1 cellular context compared by ENCODE assay signal in the genomic region with DNA sequence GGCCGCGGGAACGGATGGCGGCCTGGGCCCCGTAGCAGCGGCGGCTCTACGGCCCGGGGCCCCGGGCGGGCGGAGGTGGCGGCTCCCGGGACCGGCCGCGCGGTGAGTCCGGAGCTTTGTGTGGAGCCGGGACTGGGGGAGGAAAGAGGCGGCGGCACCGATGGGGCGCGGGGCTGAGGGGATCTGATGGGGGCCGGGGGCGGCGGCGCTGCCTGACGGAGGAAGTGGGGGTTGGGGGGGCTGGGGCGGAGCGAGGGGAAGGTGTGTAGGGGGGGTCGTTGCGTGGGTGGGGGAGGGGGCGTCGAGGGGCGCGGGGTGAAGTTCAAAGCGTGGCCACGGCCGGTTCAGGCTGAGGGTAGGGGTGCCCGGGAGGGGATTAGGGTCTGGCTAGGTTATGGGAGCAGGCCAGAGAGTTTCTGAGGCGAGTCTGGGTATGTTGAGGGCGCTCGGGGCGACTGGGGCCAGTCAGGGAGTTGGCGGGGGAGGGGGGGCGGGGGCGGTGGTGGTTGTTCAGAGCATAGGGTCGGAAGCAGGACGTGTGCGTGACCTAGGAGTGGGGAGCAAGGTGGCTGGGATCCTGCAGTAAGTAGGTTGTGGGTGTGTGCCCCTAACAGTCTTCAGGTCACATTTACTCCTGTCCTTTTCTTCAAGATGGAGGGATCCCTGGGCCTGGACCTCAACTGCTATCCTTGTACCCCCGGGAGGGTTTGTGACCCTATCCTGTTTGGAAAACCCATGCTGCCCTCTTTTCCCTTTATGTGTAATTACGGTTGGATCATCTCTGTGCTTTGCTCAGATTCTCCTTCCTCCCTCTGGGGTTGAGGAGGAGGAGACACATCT.
TF ChIP-seq lines count a peak whose summit lies in the region.

No MANE protein-coding gene starts in this region.

TF ChIP-seq in K562, 482 proteins besides CTCF, POLR2A, EP300 and RAD21 (continued from another document):
- TF ChIP-seq, protein P1, sequence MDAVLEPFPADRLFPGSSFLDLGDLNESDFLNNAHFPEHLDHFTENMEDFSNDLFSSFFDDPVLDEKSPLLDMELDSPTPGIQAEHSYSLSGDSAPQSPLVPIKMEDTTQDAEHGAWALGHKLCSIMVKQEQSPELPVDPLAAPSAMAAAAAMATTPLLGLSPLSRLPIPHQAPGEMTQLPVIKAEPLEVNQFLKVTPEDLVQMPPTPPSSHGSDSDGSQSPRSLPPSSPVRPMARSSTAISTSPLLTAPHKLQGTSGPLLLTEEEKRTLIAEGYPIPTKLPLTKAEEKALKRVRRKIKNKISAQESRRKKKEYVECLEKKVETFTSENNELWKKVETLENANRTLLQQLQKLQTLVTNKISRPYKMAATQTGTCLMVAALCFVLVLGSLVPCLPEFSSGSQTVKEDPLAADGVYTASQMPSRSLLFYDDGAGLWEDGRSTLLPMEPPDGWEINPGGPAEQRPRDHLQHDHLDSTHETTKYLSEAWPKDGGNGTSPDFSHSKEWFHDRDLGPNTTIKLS (IDR thresholded peaks at IDR 0.05; ENCODE audit: borderline replicate concordance, low read depth), result no peak
- TF ChIP-seq, protein P2, sequence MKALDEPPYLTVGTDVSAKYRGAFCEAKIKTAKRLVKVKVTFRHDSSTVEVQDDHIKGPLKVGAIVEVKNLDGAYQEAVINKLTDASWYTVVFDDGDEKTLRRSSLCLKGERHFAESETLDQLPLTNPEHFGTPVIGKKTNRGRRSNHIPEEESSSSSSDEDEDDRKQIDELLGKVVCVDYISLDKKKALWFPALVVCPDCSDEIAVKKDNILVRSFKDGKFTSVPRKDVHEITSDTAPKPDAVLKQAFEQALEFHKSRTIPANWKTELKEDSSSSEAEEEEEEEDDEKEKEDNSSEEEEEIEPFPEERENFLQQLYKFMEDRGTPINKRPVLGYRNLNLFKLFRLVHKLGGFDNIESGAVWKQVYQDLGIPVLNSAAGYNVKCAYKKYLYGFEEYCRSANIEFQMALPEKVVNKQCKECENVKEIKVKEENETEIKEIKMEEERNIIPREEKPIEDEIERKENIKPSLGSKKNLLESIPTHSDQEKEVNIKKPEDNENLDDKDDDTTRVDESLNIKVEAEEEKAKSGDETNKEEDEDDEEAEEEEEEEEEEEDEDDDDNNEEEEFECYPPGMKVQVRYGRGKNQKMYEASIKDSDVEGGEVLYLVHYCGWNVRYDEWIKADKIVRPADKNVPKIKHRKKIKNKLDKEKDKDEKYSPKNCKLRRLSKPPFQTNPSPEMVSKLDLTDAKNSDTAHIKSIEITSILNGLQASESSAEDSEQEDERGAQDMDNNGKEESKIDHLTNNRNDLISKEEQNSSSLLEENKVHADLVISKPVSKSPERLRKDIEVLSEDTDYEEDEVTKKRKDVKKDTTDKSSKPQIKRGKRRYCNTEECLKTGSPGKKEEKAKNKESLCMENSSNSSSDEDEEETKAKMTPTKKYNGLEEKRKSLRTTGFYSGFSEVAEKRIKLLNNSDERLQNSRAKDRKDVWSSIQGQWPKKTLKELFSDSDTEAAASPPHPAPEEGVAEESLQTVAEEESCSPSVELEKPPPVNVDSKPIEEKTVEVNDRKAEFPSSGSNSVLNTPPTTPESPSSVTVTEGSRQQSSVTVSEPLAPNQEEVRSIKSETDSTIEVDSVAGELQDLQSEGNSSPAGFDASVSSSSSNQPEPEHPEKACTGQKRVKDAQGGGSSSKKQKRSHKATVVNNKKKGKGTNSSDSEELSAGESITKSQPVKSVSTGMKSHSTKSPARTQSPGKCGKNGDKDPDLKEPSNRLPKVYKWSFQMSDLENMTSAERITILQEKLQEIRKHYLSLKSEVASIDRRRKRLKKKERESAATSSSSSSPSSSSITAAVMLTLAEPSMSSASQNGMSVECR (CRISPR knock-in tag; IDR thresholded peaks at IDR 0.05), result peak; percentile 64; the same call in 1 of the 2 replicates
- TF ChIP-seq RBBP5 (IDR thresholded peaks at IDR 0.05; ENCODE audit: borderline replicate concordance, insufficient read depth, low read length, poor library complexity, severe bottlenecking), result peak; percentile 2
- no peak for TF ChIP-seq PML (IDR thresholded peaks at IDR 0.05; ENCODE audit: low read length)
- TF ChIP-seq, protein P3, sequence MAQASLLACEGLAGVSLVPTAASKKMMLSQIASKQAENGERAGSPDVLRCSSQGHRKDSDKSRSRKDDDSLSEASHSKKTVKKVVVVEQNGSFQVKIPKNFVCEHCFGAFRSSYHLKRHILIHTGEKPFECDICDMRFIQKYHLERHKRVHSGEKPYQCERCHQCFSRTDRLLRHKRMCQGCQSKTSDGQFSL (CRISPR knock-in tag; IDR thresholded peaks at IDR 0.05), result 0 out of 2 replicates have a peak, but pooled peaks have one; percentile 13
- TF ChIP-seq, protein P3 (tag; IDR thresholded peaks at IDR 0.05), result no peak
- TF ChIP-seq MNT (conservative IDR thresholded peaks at IDR 0.05), result no peak
- TF ChIP-seq E2F1 (CRISPR knock-in tag; IDR thresholded peaks at IDR 0.05), result no peak
TF ChIP-seq in K562: peak in this region for 22.
